Comparison of ENCODE assay signal across 9 cellular contexts in genomic region chr3:4722103-4722502, GRCh38.
DNase-seq lines count a peak whose midpoint lies in the region; FAIRE-seq and TF ChIP-seq lines count a peak whose summit lies in the region.
"Had no signal": no experiment of that assay in that cellular context is flagged by ENCODE, and none has a peak within 500 bp of the region (broad histone marks: within the 10 kb centered on the region; RNA-seq: fewer than 3 reads in every experiment).

No MANE protein-coding gene starts in this region.

- H3K36me3 ChIP-seq in subcutaneous abdominal adipose tissue (ENCODE audit: control insufficient read depth in 5 of 5, insufficient read depth in 5 of 5, low read length in 5 of 5): peaks cover 0 to 11% (median 1%) of the 10 kb centered on the region in 5 donors

- no peaks in the 10 kb centered on the region for H3K9me3 ChIP-seq in subcutaneous abdominal adipose tissue (ENCODE audit: control insufficient read depth in 5 of 5, low read length in 5 of 5)
- H3K9me3 ChIP-seq: BLaER1 treated with 17β-estradiol and CSF1 and Interleukin-3, amounts not matched to agents 10 nM and 100 nM had no signal

- DNase-seq in DMS153 treated with DMSO at 0.1 percent for 48 hours (lab: John Stamatoyannopoulos, UW; ENCODE audit: unreplicated experiment) (peak; percentile 33), DMS153 (lab: John Stamatoyannopoulos, UW) (no peak), HFF-Myc (ENCODE audit: extremely low read depth, low read depth) (no peak), NCI-H82 (lab: John Stamatoyannopoulos, UW) (peak; percentile 72), astrocyte of the cerebellum (ENCODE audit: low read depth) (peak; percentile 60), activated gamma-delta T cell treated with Interleukin-2 at 50 U/mL for 16 hours (no peak)

- H3K27ac ChIP-seq in subcutaneous abdominal adipose tissue (ENCODE audit: low read depth, low read length): peak overlapping the region; percentile 60

- peak; percentile 18 for TF ChIP-seq CTCF in HFF-Myc (IDR thresholded peaks at IDR 0.05; ENCODE audit: low read depth, low read length, missing control alignments)
- TF ChIP-seq CTCF in astrocyte of the cerebellum (IDR thresholded peaks at IDR 0.05; ENCODE audit: low read depth, low read length, missing control alignments): peak; percentile 50

- in situ Hi-C loops in astrocyte of the cerebellum (cut with HindIII; ENCODE audit: low sequenced_read_pairs): no loop called here

- peaks cover 4 to 37% (median 28%) of the 10 kb centered on the region in 5 donors for H3K4me1 ChIP-seq in subcutaneous abdominal adipose tissue (ENCODE audit: control insufficient read depth in 5 of 5, insufficient read depth in 5 of 5, low read length in 5 of 5)

- peak overlapping the region in 1 of 5 donors; percentile 38 for H3K9ac ChIP-seq in subcutaneous abdominal adipose tissue (ENCODE audit: low read length in 5 of 5)
- H3K9ac ChIP-seq: BLaER1 treated with 17β-estradiol and CSF1 and Interleukin-3, amounts not matched to agents 10 nM and 100 nM had no signal

- no peaks in the 10 kb centered on the region for H3K27me3 ChIP-seq in subcutaneous abdominal adipose tissue (ENCODE audit: control insufficient read depth in 5 of 5, insufficient read depth in 4 of 5, low read length in 5 of 5)
- H3K27me3 ChIP-seq: BLaER1 treated with 17β-estradiol and CSF1 and Interleukin-3, amounts not matched to agents 10 nM and 100 nM had no signal

- H3K4me3 ChIP-seq in HFF-Myc (replicated peaks; ENCODE audit: low read depth, low read length) (no peak overlapping the region), astrocyte of the cerebellum (ENCODE audit: low read depth, low read length) (no peak overlapping the region), subcutaneous abdominal adipose tissue (ENCODE audit: low read depth in 1 of 5, low read length in 5 of 5) (no peak overlapping the region)
- H3K4me3 ChIP-seq: BLaER1 treated with 17β-estradiol and CSF1 and Interleukin-3, amounts not matched to agents 10 nM and 100 nM had no signal

- FAIRE-seq in islet of Langerhans (lab: Jason Lieb, UNC): peak; percentile 92

Comparison
In these comparisons a context has a peak if more than half of its experiments do, and no peak if none do; other contexts are left out.
1. DNase-seq: peak in DMS153 treated with DMSO at 0.1 percent for 48 hours (single experiment), NCI-H82 (single experiment) and astrocyte of the cerebellum (single experiment); none in DMS153 (single experiment), HFF-Myc (single experiment) and activated gamma-delta T cell treated with Interleukin-2 at 50 U/mL for 16 hours (single experiment).